In the genomic region with DNA sequence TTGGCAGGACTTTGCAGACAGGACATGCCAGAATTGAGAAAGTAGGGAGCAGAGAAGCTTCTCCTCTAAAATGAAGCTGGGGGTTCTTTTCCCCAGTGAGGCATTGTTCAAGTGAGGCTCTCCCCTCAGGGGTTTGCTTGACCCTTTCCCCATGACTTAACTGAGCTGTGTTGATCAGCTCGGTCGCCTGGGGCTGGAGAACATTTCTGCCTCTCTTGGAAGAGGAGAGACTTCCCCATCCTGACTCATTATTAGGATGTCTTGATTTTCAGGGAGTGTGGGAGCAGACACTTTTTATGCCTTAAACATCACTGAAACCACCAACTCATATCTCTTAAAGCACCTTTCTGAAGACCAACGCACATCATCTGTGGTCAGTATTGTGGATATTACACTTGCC, we compare ENCODE assay signal across 20 cellular contexts. TPM values are rescaled to one million over a fixed set of nuclear protein-coding genes. Genes with fewer than 3 reads are reported as not detected.
"Had no signal": no experiment of that assay in that cellular context is flagged by ENCODE, and none has a peak within 500 bp of the region (broad histone marks: within the 10 kb centered on the region; RNA-seq: fewer than 3 reads in every experiment).

No MANE protein-coding gene starts in this region.

- H3K27ac ChIP-seq: coronary artery, gastrocnemius medialis, heart right ventricle, neutrophil, right atrium auricular region, sigmoid colon, skin epidermis, suprapubic skin, thyroid gland, upper lobe of left lung, vagina had no signal

- H3K36me3 Mint-ChIP-seq: naive thymus-derived CD8-positive, alpha-beta T cell had no signal

- H3K36me3 ChIP-seq: gastrocnemius medialis, heart right ventricle, neutrophil, right atrium auricular region, sigmoid colon, suprapubic skin, thyroid gland, upper lobe of left lung, vagina had no signal

- ATAC-seq: esophagus mucosa; gastrocnemius medialis; heart right ventricle; naive thymus-derived CD8-positive, alpha-beta T cell; stimulated activated naive CD8-positive, alpha-beta T cell treated with anti-CD3 and anti-CD28 coated beads, Interleukin-15, Interleukin-2, amounts not matched to agents 100 U/mL and 50 U/mL, for 24 hours had no signal

- H3K9me3 Mint-ChIP-seq: naive thymus-derived CD8-positive, alpha-beta T cell had no signal

- H3K27ac Mint-ChIP-seq: naive thymus-derived CD8-positive, alpha-beta T cell had no signal

- H3K4me3 ChIP-seq: coronary artery, gastrocnemius medialis, heart right ventricle, right atrium auricular region, sigmoid colon, skin epidermis, suprapubic skin, thyroid gland, upper lobe of left lung, vagina had no signal

- H3K27me3 ChIP-seq: gastrocnemius medialis, right atrium auricular region, sigmoid colon, suprapubic skin, upper lobe of left lung, vagina had no signal

- H3K4me1 ChIP-seq: gastrocnemius medialis, right atrium auricular region, sigmoid colon, upper lobe of left lung, vagina had no signal

- H3K9me3 ChIP-seq: gastrocnemius medialis, heart right ventricle, neutrophil, right atrium auricular region, sigmoid colon, suprapubic skin, thyroid gland, upper lobe of left lung, vagina had no signal

- H3K4me3 Mint-ChIP-seq: naive thymus-derived CD8-positive, alpha-beta T cell had no signal

- DNase-seq: effector CD8-positive, alpha-beta T cell; gastrocnemius medialis; heart right ventricle; hypothalamus; kidney glomerular epithelial cell; sigmoid colon; stimulated activated CD4-positive, alpha-beta T cell treated with anti-CD3 and anti-CD28 coated beads, Interleukin-12 subunit alpha, Interleukin-12 subunit beta, amount 100 ng/mL, for 4 hours; stimulated activated naive CD8-positive, alpha-beta T cell treated with anti-CD3 and anti-CD28 coated beads, Interleukin-15, Interleukin-2, amounts not matched to agents 100 U/mL and 50 U/mL, for 24 hours; thyroid gland; upper lobe of left lung had no signal

RNA-seq across cellular contexts. Expression of gene GLI2, which starts 27.9 kb away (rescaled TPM):
- total RNA-seq: lung microvascular endothelial cell; mononuclear cell; naive thymus-derived CD8-positive, alpha-beta T cell had no signal
- polyA plus RNA-seq: naive thymus-derived CD8-positive, alpha-beta T cell had no signal
